10 cellular contexts compared by ENCODE assay signal in genomic region chr20:44532981-44533331, GRCh38. TPM values are rescaled to one million over a fixed set of nuclear protein-coding genes. Genes with fewer than 3 reads are reported as not detected.
A peak's percentile ranks its signal among the peaks of the same experiment; 100 is the strongest.
DNase-seq lines count a peak whose midpoint lies in the region; ATAC-seq, FAIRE-seq and TF ChIP-seq lines count a peak whose summit lies in the region.
"Had no signal": no experiment of that assay in that cellular context is flagged by ENCODE, and none has a peak within 500 bp of the region (broad histone marks: within the 10 kb centered on the region; RNA-seq: fewer than 3 reads in every experiment).

No MANE protein-coding gene starts in this region.

- H3K27ac ChIP-seq in K562 (ENCODE audit: extremely low read depth, low read depth, low read length) (no peak overlapping the region), right lobe of liver (peak overlapping the region in 2 of 3 donors; percentile 89 to 94), aorta (ENCODE audit: low read depth in 1 of 2, low read length in 2 of 2) (no peak overlapping the region)

- no peak for TF ChIP-seq RAD21 in K562 (CRISPR knock-in tag; conservative IDR thresholded peaks at IDR 0.05 in 1 of 2, IDR thresholded peaks at IDR 0.05 in 1 of 2)

- no peak for TF ChIP-seq EP300 in K562 (IDR thresholded peaks at IDR 0.05; ENCODE audit: low read length)

- H3K4me1 ChIP-seq in K562 (replicated peaks in 1 of 2; ENCODE audit: control insufficient read depth in 2 of 2, insufficient read depth in 2 of 2, low read length in 2 of 2) (peaks cover 10% of the 10 kb centered on the region in 2 experiments; a peak in 4 of 5 replicates), right lobe of liver (peaks cover 0 to 19% (median 7%) of the 10 kb centered on the region in 4 donors), aorta (ENCODE audit: control insufficient read depth in 1 of 2, insufficient read depth in 2 of 2, low read length in 2 of 2) (no peaks in the 10 kb centered on the region)

- intact Hi-C loops in K562 (cut with micrococcal nuclease) = no loop called here
- intact Hi-C loops in right lobe of liver (cut with DNase I) = no loop called here
- intact Hi-C loops in aorta (cut with DNase I) = loop anchor here (5.0 kb wide), 1 partner anchor 79 kb away; no protein-coding TSS in a partner anchor

- ATAC-seq in K562 (no peak), right lobe of liver (no peak), HG03135 (IDR thresholded peaks at IDR 0.05; ENCODE audit: unreplicated experiment) (no peak), aorta (ENCODE audit: low FRiP score) (no peak)

- H3K9me3 ChIP-seq in K562 (replicated peaks; ENCODE audit: control insufficient read depth, insufficient read depth, low read depth, low read length) = no peaks in the 10 kb centered on the region
- no peaks in the 10 kb centered on the region for H3K9me3 ChIP-seq in right lobe of liver
- H3K9me3 ChIP-seq in aorta (ENCODE audit: control insufficient read depth, low read length) = no peaks in the 10 kb centered on the region

- TF ChIP-seq CTCF in AG04449 (IDR thresholded peaks at IDR 0.05; ENCODE audit: insufficient read depth, low read length, missing control alignments) (no peak), K562 (IDR thresholded peaks at IDR 0.05 in 2 of 3, conservative IDR thresholded peaks at IDR 0.05 in 1 of 3; ENCODE audit: insufficient read depth in 2 of 3, low read depth in 1 of 3, low read length in 3 of 3) (no peak), right lobe of liver (IDR thresholded peaks at IDR 0.05) (no peak)

- H3K9ac ChIP-seq in K562 (ENCODE audit: insufficient read depth in 1 of 2, low read depth in 2 of 2, low read length in 2 of 2) = no peak overlapping the region

- no peak for TF ChIP-seq POLR2A in K562 (conservative IDR thresholded peaks at IDR 0.05)
- no peak for TF ChIP-seq POLR2A in right lobe of liver (IDR thresholded peaks at IDR 0.05)

- H3K36me3 ChIP-seq in K562 (ENCODE audit: control insufficient read depth, insufficient read depth, low read length) = no peaks in the 10 kb centered on the region
- no peaks in the 10 kb centered on the region for H3K36me3 ChIP-seq in right lobe of liver
- H3K36me3 ChIP-seq in aorta (ENCODE audit: control insufficient read depth in 1 of 2, insufficient read depth in 2 of 2, low read length in 1 of 2) = no peaks in the 10 kb centered on the region

- in situ Hi-C loops in K562 (cut with MboI) = no loop called here

- no peaks in the 10 kb centered on the region for H3K79me2 ChIP-seq in K562 (ENCODE audit: control insufficient read depth, insufficient read depth, low read length)

- H3K4me2 ChIP-seq in K562 (ENCODE audit: insufficient read depth, low read length) = 0 out of 2 replicates have a peak overlapping the region, but pooled peaks have one; percentile 29

- no peaks in the 10 kb centered on the region for H3K9me1 ChIP-seq in K562 (ENCODE audit: control insufficient read depth, insufficient read depth, low read length)

- no peak for FAIRE-seq in K562 (lab: Jason Lieb, UNC)

- H3K4me3 ChIP-seq in AG04449 (ENCODE audit: low read depth, low read length) (peak overlapping the region; percentile 70), K562 (no peak overlapping the region), right lobe of liver (peak overlapping the region in 2 of 3 donors; percentile 79 to 96), aorta (ENCODE audit: low read length in 2 of 2) (no peak overlapping the region)

- POLR2A ChIA-PET in AG04449 (lab: Yijun Ruan, JAX) = no interaction called here
- POLR2A ChIA-PET in K562 (lab: Yijun Ruan, JAX) = interaction anchor here (0.6 kb wide), 1 partner anchor 211 kb away, joined by 3 read pairs; no protein-coding TSS in a partner anchor

- CTCF ChIA-PET in AG04449 (lab: Yijun Ruan, JAX) (interaction anchor here (3.1 kb wide), 1 partner anchor 77 kb away, joined by 11 read pairs; no protein-coding TSS in a partner anchor), K562 (lab: Yijun Ruan, JAX; ENCODE audit: low intra/inter-chr PET ratio) (interaction anchor here (2.2 kb wide), 1 partner anchor 77 kb away, joined by 20 read pairs; no protein-coding TSS in a partner anchor)

- H4K20me1 ChIP-seq in K562 (replicated peaks; ENCODE audit: control insufficient read depth, insufficient read depth, low read length) = no peaks in the 10 kb centered on the region

- no TSS peak for BruUV-seq in K562 (replicated peaks; lab: Mats Ljungman, UMichigan)

- H3K27me3 ChIP-seq in K562 (ENCODE audit: control insufficient read depth in 2 of 2, insufficient read depth in 2 of 2, low read length in 2 of 2) (no peaks in the 10 kb centered on the region), right lobe of liver (no peaks in the 10 kb centered on the region), aorta (ENCODE audit: control insufficient read depth in 1 of 2, insufficient read depth in 2 of 2, low read length in 1 of 2) (no peaks in the 10 kb centered on the region)

- 22% methylated on average over 2 of the region's 2 CpGs for WGBS in K562 (ENCODE audit: insufficient coverage, low coverage, missing lambda C conversion rate)
- WGBS in right lobe of liver (ENCODE audit: insufficient coverage, low coverage, low lambda C conversion rate, missing lambda C conversion rate) = 75% methylated on average over 2 of the region's 2 CpGs
- 86 to 93% methylated on average over 2 of the region's 2 CpGs for WGBS in aorta, 2 donors

- no peak overlapping the region for H2AFZ ChIP-seq in K562 (ENCODE audit: low read depth, low read length)

- DNase-seq in AG04449 (ENCODE audit: low read depth, low spot score) = no peak
- DNase-seq in HT1080 (ENCODE audit: low read depth) = peak; percentile 54
- peak in 1 of 4 experiments; percentile 25 for DNase-seq in K562 (ENCODE audit: extremely low read depth in 1 of 4, low spot score in 3 of 4)
- DNase-seq in right lobe of liver = no peak
- no peak for DNase-seq in germinal center (ENCODE audit: low spot score)
- DNase-seq in aorta = no peak
- DNase-seq in midbrain (lab: John Stamatoyannopoulos, UW) = no peak
- DNase-seq: NK-92 treated with Interleukin-12 subunit alpha and Interleukin-12 subunit beta, amount 100 ng/mL, for 24 hours; stimulated activated CD4-positive, alpha-beta T cell treated with anti-CD3 and anti-CD28 coated beads, Interleukin-15, amount 100 ng/mL, for 24 hours had no signal

RNA-seq across cellular contexts. Expression of gene SERINC3, which starts 11.1 kb away (rescaled TPM):
- 61.5 and 90.1 TPM in 2 replicates for total RNA-seq in HT1080 (2014; rRNA removed; shearing (Covaris generic))
- polyA plus RNA-seq in HT1080 (2015; cell fraction: cytosol; rRNA removed) = 117 and 126 TPM in 2 replicates
- polyA plus RNA-seq in HT1080 (2015; cell fraction: nucleus; rRNA removed) = 162 and 168 TPM in 2 replicates
- total RNA-seq in K562 (2011; cell fraction: chromatin; rRNA removed; ENCODE audit: low replicate concordance) = 69.8 and 104 TPM in 2 replicates
- total RNA-seq in K562 (2011; cell fraction: nucleolus; rRNA removed) = 129 and 134 TPM in 2 replicates
- 110 and 125 TPM in 2 replicates for total RNA-seq in K562 (2011; cell fraction: nucleoplasm; rRNA removed)
- total RNA-seq in K562 (2014; rRNA removed) (24.7 and 26.4 TPM in 2 replicates), K562 (2014; rRNA removed; fragmentation: Illumina TruSeq; extraction: Trizol) (40.2 and 47.5 TPM in 2 replicates), K562 (2015; rRNA removed; fragmentation: Illumina TruSeq; extraction: Trizol) (32.5 and 34.7 TPM in 2 replicates), K562 (2021) (43.1 and 48.8 TPM in 2 replicates), right lobe of liver (10 to 100 TPM; 42.2 to 77.5 (median 58.5) TPM), aorta (100 to 1,000 TPM; 131 to 134 TPM)
- polyA plus RNA-seq in K562 (2011; rRNA removed) (107 and 130 TPM in 2 replicates), K562 (2014; fragmentation: Illumina TruSeq; extraction: Trizol) (55.6 and 58.3 TPM in 2 replicates), K562 (2014; fragmentation: Nextera tagmentation; extraction: Ambion mirVana) (10 to 100 TPM; 73.1 to 93.2 TPM), K562 (2014; rRNA removed) (34.7 and 38.6 TPM in 2 replicates), aorta (10 to 100 TPM; 47.1 to 77.7 TPM)
- polyA plus RNA-seq in K562 (2011; cell fraction: cytosol; rRNA removed) = 115 and 165 TPM in 2 replicates
- 76.3 and 79.4 TPM in 2 replicates for polyA plus RNA-seq in K562 (2011; cell fraction: nucleus; rRNA removed)
- polyA plus RNA-seq in K562 (2012) = 42.5 and 62.4 TPM in 2 replicates
- polyA minus RNA-seq in K562 (2011; rRNA and poly(A)+ RNA removed) = 202 and 263 TPM in 2 replicates
- 83.5 and 95.9 TPM in 2 replicates for polyA minus RNA-seq in K562 (2011; cell fraction: cytosol; rRNA and poly(A)+ RNA removed)
- 25.7 and 39.3 TPM in 2 replicates for polyA minus RNA-seq in K562 (2011; cell fraction: nucleus; rRNA and poly(A)+ RNA removed)

RNA-seq across cellular contexts. Expression of gene PKIG, which starts 49.4 kb away (rescaled TPM):
- 18.2 and 19.2 TPM in 2 replicates for total RNA-seq in HT1080 (2014; rRNA removed; shearing (Covaris generic))
- polyA plus RNA-seq in HT1080 (2015; cell fraction: cytosol; rRNA removed) = 19.7 and 19.8 TPM in 2 replicates
- polyA plus RNA-seq in HT1080 (2015; cell fraction: nucleus; rRNA removed) = 5.8 and 6.3 TPM in 2 replicates
- 1.0 TPM in 1 of 2 replicates, not detected in the other for total RNA-seq in K562 (2011; cell fraction: chromatin; rRNA removed; ENCODE audit: low replicate concordance)
- total RNA-seq in K562 (2011; cell fraction: nucleolus; rRNA removed) = 0.83 and 0.92 TPM in 2 replicates
- 0.59 and 0.92 TPM in 2 replicates for total RNA-seq in K562 (2011; cell fraction: nucleoplasm; rRNA removed)
- 4.9 and 7.4 TPM in 2 replicates for total RNA-seq in K562 (2014; rRNA removed)
- total RNA-seq in K562 (2014; rRNA removed; fragmentation: Illumina TruSeq; extraction: Trizol) = 1.6 and 2.9 TPM in 2 replicates
- 5.0 and 6.1 TPM in 2 replicates for total RNA-seq in K562 (2015; rRNA removed; fragmentation: Illumina TruSeq; extraction: Trizol)
- total RNA-seq in K562 (2021) = 4.7 and 5.1 TPM in 2 replicates
- polyA plus RNA-seq in K562 (2011; rRNA removed) = 3.0 and 4.6 TPM in 2 replicates
- 6.9 and 7.3 TPM in 2 replicates for polyA plus RNA-seq in K562 (2011; cell fraction: cytosol; rRNA removed)
- polyA plus RNA-seq in K562 (2011; cell fraction: nucleus; rRNA removed) = 3.2 and 3.7 TPM in 2 replicates
- polyA plus RNA-seq in K562 (2012) = 6.9 and 7.4 TPM in 2 replicates
- 6.2 and 7.0 TPM in 2 replicates for polyA plus RNA-seq in K562 (2014; fragmentation: Illumina TruSeq; extraction: Trizol)
- polyA plus RNA-seq in K562 (2014; fragmentation: Nextera tagmentation; extraction: Ambion mirVana) = under 1 TPM; 0.13 to 0.74 TPM
- 5.7 and 7.6 TPM in 2 replicates for polyA plus RNA-seq in K562 (2014; rRNA removed)
- 1.9 and 2.4 TPM in 2 replicates for polyA minus RNA-seq in K562 (2011; rRNA and poly(A)+ RNA removed)
- polyA minus RNA-seq in K562 (2011; cell fraction: cytosol; rRNA and poly(A)+ RNA removed) = 1.7 and 3.8 TPM in 2 replicates
- polyA minus RNA-seq in K562 (2011; cell fraction: nucleus; rRNA and poly(A)+ RNA removed) = 0.44 and 0.81 TPM in 2 replicates
- total RNA-seq in right lobe of liver = 10 to 100 TPM; 11.7 to 31.7 (median 21.8) TPM
- 10 to 100 TPM; 80.9 to 85.0 TPM for total RNA-seq in aorta
- 100 to 1,000 TPM; 190 to 247 TPM for polyA plus RNA-seq in aorta

RNA-seq across cellular contexts. Expression of gene TTPAL, which starts 57.3 kb away (rescaled TPM):
- 7.6 and 10.7 TPM in 2 replicates for total RNA-seq in HT1080 (2014; rRNA removed; shearing (Covaris generic))
- polyA plus RNA-seq in HT1080 (2015; cell fraction: cytosol; rRNA removed) = 13.2 and 17.6 TPM in 2 replicates
- 14.4 and 15.7 TPM in 2 replicates for polyA plus RNA-seq in HT1080 (2015; cell fraction: nucleus; rRNA removed)
- 10.0 and 15.3 TPM in 2 replicates for total RNA-seq in K562 (2011; cell fraction: chromatin; rRNA removed; ENCODE audit: low replicate concordance)
- 5.7 and 7.5 TPM in 2 replicates for total RNA-seq in K562 (2011; cell fraction: nucleolus; rRNA removed)
- 7.3 and 10.5 TPM in 2 replicates for total RNA-seq in K562 (2011; cell fraction: nucleoplasm; rRNA removed)
- total RNA-seq in K562 (2014; rRNA removed) (1.7 and 2.3 TPM in 2 replicates), K562 (2014; rRNA removed; fragmentation: Illumina TruSeq; extraction: Trizol) (3.7 and 3.8 TPM in 2 replicates), K562 (2015; rRNA removed; fragmentation: Illumina TruSeq; extraction: Trizol) (2.8 and 3.4 TPM in 2 replicates), K562 (2021) (6.6 and 7.0 TPM in 2 replicates), right lobe of liver (100 to 1,000 TPM in 1 of 6 experiments, 10 to 100 TPM in 5; 18.0 to 102 (median 28.7) TPM), aorta (10 to 100 TPM in 1 of 2 donors, 1 to 10 TPM in 1; 7.6 to 11.8 TPM)
- polyA plus RNA-seq in K562 (2011; rRNA removed) (1.8 and 1.9 TPM in 2 replicates), K562 (2014; fragmentation: Illumina TruSeq; extraction: Trizol) (4.2 and 4.6 TPM in 2 replicates), K562 (2014; fragmentation: Nextera tagmentation; extraction: Ambion mirVana) (1 to 10 TPM; 1.1 to 1.5 TPM), K562 (2014; rRNA removed) (2.6 and 2.9 TPM in 2 replicates), aorta (1 to 10 TPM; 1.8 to 4.2 TPM)
- polyA plus RNA-seq in K562 (2011; cell fraction: cytosol; rRNA removed) = 1.2 and 1.7 TPM in 2 replicates
- polyA plus RNA-seq in K562 (2011; cell fraction: nucleus; rRNA removed) = 2.0 and 5.5 TPM in 2 replicates
- 3.4 and 3.8 TPM in 2 replicates for polyA plus RNA-seq in K562 (2012)
- 2.9 and 3.0 TPM in 2 replicates for polyA minus RNA-seq in K562 (2011; rRNA and poly(A)+ RNA removed)
- polyA minus RNA-seq in K562 (2011; cell fraction: cytosol; rRNA and poly(A)+ RNA removed) = 2.0 and 3.1 TPM in 2 replicates
- 1.5 and 2.7 TPM in 2 replicates for polyA minus RNA-seq in K562 (2011; cell fraction: nucleus; rRNA and poly(A)+ RNA removed)

Comparison
In these comparisons a context has a peak if more than half of its experiments do, and no peak if none do; other contexts are left out.
1. H3K4me3 ChIP-seq: peak in AG04449 (single experiment) and right lobe of liver (2 of 3); none in K562 (single experiment) and aorta (0 of 2).
2. H3K27ac ChIP-seq: peak in right lobe of liver (2 of 3); none in K562 (single experiment) and aorta (0 of 2).
3. intact Hi-C loops: an anchor here in aorta (5.0 kb wide); none called in K562 and right lobe of liver.